In the genomic region with DNA sequence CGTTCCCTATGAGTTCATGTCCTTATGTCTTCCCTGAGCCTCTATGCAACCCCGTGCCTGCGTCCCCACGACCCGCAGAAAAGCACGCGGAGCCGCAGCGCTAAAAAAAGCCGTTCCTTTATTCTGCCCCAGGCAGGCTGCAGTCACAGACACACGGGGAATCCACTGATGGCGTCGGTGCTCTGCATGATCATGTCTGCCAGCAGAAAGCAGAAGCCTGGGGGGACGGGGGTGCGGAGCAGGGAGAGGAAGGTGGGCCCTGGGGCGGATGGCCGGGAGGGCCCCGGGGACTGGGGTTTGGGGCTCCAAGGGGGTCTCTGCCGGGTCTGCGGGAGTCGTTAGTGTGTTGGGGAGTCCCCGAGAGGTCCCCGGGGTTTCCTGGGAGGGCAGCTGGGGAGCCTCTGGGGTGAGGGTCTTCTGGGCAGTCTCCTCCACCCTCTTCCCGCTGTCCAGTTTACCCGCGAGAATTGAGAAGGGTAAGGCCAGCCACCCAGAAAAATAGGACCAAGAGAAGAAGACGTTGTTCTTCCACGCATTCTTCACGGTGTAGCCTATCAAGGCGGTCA, we compare ENCODE assay signal across 8 cellular contexts. TPM values are rescaled to one million over a fixed set of nuclear protein-coding genes. Genes with fewer than 3 reads are reported as not detected.
DNase-seq lines count a peak whose midpoint lies in the region; ATAC-seq and TF ChIP-seq lines count a peak whose summit lies in the region.

No MANE protein-coding gene starts in this region.

- H3K4me3 ChIP-seq in BE2C (ENCODE audit: low read depth, low read length), result peak overlapping the region; percentile 80
- H3K4me3 ChIP-seq in HCT116 (replicated peaks in 1 of 2; ENCODE audit: low read depth in 1 of 2, low read length in 2 of 2), result peak overlapping the region; percentile 78 to 94
- peak overlapping the region; percentile 68 for H3K4me3 ChIP-seq in SJCRH30
- peak overlapping the region; percentile 58 to 80 for H3K4me3 ChIP-seq in cardiac fibroblast (replicated peaks in 1 of 2; ENCODE audit: low read depth in 2 of 2, low read length in 2 of 2)
- H3K4me3 ChIP-seq in thyroid gland (replicated peaks in 1 of 3), result peak overlapping the region; percentile 9 to 87 (median 65)

- H2AFZ ChIP-seq in HCT116 (ENCODE audit: low read depth, low read length, poor library complexity, severe bottlenecking), result no peak overlapping the region

- no peaks in the 10 kb centered on the region for H4K20me1 ChIP-seq in HCT116 (ENCODE audit: insufficient read depth)

- intact Hi-C loops in HCT116 (cut with micrococcal nuclease), result loop anchor here (1.0 kb wide), 2 partner anchors 27 to 28 kb away; no protein-coding TSS in a partner anchor
- intact Hi-C loops in thyroid gland (cut with DNase I), result no loop called here

- peak overlapping the region; percentile 96 for H3K9ac ChIP-seq in HCT116 (ENCODE audit: low read length)

- RAD21 ChIA-PET in HCT116 (lab: Charles Lee; ENCODE audit: low non-redundant PET in 1 of 2, low total read pairs in 2 of 2, uncharacterized antibody in 2 of 2, unreplicated experiment in 2 of 2), result interaction anchor here in 1 of 2 experiments (1.0 kb wide), 1 partner anchor 27 kb away, joined by 4 read pairs; no protein-coding TSS in a partner anchor

- no peak for TF ChIP-seq RAD21 in HCT116 (IDR thresholded peaks at IDR 0.05; ENCODE audit: low read depth)

- peaks cover 2% of the 10 kb centered on the region; the same call in 1 of the 2 replicates for H3K4me1 ChIP-seq in BE2C
- H3K4me1 ChIP-seq in HCT116 (ENCODE audit: control insufficient read depth in 1 of 2, insufficient read depth in 2 of 2, low read length in 2 of 2), result peaks cover 35 to 50% of the 10 kb centered on the region in 2 experiments
- peaks cover 7% of the 10 kb centered on the region; the same call in 1 of the 2 replicates for H3K4me1 ChIP-seq in SJCRH30
- peaks cover 14 to 24% of the 10 kb centered on the region in 2 donors for H3K4me1 ChIP-seq in thyroid gland

- no peak for TF ChIP-seq CTCF in BE2C (IDR thresholded peaks at IDR 0.05; ENCODE audit: low read depth, low read length)
- no peak for TF ChIP-seq CTCF in HCT116 (IDR thresholded peaks at IDR 0.05 in 2 of 3, conservative IDR thresholded peaks at IDR 0.05 in 1 of 3; ENCODE audit: borderline replicate concordance in 1 of 3, insufficient read depth in 1 of 3, low read depth in 2 of 3, low read length in 2 of 3)
- TF ChIP-seq CTCF in cardiac fibroblast (IDR thresholded peaks at IDR 0.05; ENCODE audit: low read depth, low read length), result no peak
- TF ChIP-seq CTCF in thyroid gland (IDR thresholded peaks at IDR 0.05), result no peak

- CTCF ChIA-PET in HCT116 (lab: Charles Lee), result interaction anchor here (0.6 to 1.1 kb wide), 4 partner anchors 27 to 410 kb away, joined by 3 to 12 read pairs (median 3); no protein-coding TSS in a partner anchor

- H3K27me3 ChIP-seq in BE2C (no peaks in the 10 kb centered on the region), HCT116 (ENCODE audit: insufficient read depth, low read length) (no peaks in the 10 kb centered on the region), SJCRH30 (no peaks in the 10 kb centered on the region), thyroid gland (no peaks in the 10 kb centered on the region)

- no TSS peak for BruUV-seq in HCT116 (replicated peaks; lab: Mats Ljungman, UMichigan)

- ATAC-seq in HCT116 (peak; percentile 1; the same call in 1 of the 2 replicates), HG02678 (IDR thresholded peaks at IDR 0.05; ENCODE audit: unreplicated experiment) (no peak)

- DNase-seq in BE2C (peak; percentile 39), HCT116 (ENCODE audit: low read depth, low spot score) (no peak), SJCRH30 (no peak), cardiac fibroblast (ENCODE audit: low read depth in 2 of 2) (no peak), medulla oblongata (ENCODE audit: extremely low spot score) (peak; percentile 56), thyroid gland (peak in 1 of 2 donors; percentile 5), NCI-H1092 treated with DMSO at 0.1 percent for 48 hours (lab: John Stamatoyannopoulos, UW) (no peak)

- peak; percentile 26 for TF ChIP-seq POLR2A in HCT116 (IDR thresholded peaks at IDR 0.05; ENCODE audit: borderline replicate concordance, extremely low read depth, insufficient read depth, insufficient read length)
- TF ChIP-seq POLR2A in thyroid gland (IDR thresholded peaks at IDR 0.05), result peak; percentile 74 to 88

- H3K27ac ChIP-seq in HCT116 (ENCODE audit: low read depth, low read length) (peak overlapping the region; percentile 84), SJCRH30 (peak overlapping the region; percentile 99), thyroid gland (peak overlapping the region; percentile 58 to 90 (median 88))

- POLR2A ChIA-PET in HCT116 (lab: Charles Lee), result interaction anchor here (0.7 to 1.5 kb wide), 6 partner anchors 8 to 28 kb away, joined by 3 to 12 read pairs (median 5); a partner anchor contains a TSS

- H3K79me2 ChIP-seq in HCT116 (ENCODE audit: insufficient read depth, low read length), result peaks cover 41% of the 10 kb centered on the region

- H3K9me3 ChIP-seq in BE2C (no peaks in the 10 kb centered on the region), HCT116 (ENCODE audit: control insufficient read depth in 1 of 2, insufficient read depth in 1 of 2, low read depth in 1 of 2, low read length in 2 of 2) (no peaks in the 10 kb centered on the region), SJCRH30 (replicated peaks) (no peaks in the 10 kb centered on the region), thyroid gland (no peaks in the 10 kb centered on the region)

- no peaks in the 10 kb centered on the region for H3K9me2 ChIP-seq in HCT116 (ENCODE audit: insufficient read depth)

- 0% methylated on average over 13 to 29 of the region's 30 CpGs for WGBS in thyroid gland, 2 donors

- H3K36me3 ChIP-seq in BE2C (no peaks in the 10 kb centered on the region), HCT116 (ENCODE audit: control insufficient read depth in 1 of 2, insufficient read depth in 2 of 2, low read length in 2 of 2) (no peaks in the 10 kb centered on the region), SJCRH30 (no peaks in the 10 kb centered on the region), thyroid gland (no peaks in the 10 kb centered on the region)

- peak overlapping the region; percentile 88 for H3K4me2 ChIP-seq in HCT116 (ENCODE audit: low read length)

TF ChIP-seq in HCT116, 20 proteins besides CTCF, POLR2A, EP300 and RAD21 (continues in another document):
- TF ChIP-seq CEBPB (IDR thresholded peaks at IDR 0.05; ENCODE audit: low read depth), result no peak
- TF ChIP-seq, protein P1, sequence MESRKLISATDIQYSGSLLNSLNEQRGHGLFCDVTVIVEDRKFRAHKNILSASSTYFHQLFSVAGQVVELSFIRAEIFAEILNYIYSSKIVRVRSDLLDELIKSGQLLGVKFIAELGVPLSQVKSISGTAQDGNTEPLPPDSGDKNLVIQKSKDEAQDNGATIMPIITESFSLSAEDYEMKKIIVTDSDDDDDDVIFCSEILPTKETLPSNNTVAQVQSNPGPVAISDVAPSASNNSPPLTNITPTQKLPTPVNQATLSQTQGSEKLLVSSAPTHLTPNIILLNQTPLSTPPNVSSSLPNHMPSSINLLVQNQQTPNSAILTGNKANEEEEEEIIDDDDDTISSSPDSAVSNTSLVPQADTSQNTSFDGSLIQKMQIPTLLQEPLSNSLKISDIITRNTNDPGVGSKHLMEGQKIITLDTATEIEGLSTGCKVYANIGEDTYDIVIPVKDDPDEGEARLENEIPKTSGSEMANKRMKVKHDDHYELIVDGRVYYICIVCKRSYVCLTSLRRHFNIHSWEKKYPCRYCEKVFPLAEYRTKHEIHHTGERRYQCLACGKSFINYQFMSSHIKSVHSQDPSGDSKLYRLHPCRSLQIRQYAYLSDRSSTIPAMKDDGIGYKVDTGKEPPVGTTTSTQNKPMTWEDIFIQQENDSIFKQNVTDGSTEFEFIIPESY (IDR thresholded peaks at IDR 0.05; ENCODE audit: extremely low read depth, insufficient replicate concordance, low read length), result no peak
- TF ChIP-seq, protein P2, sequence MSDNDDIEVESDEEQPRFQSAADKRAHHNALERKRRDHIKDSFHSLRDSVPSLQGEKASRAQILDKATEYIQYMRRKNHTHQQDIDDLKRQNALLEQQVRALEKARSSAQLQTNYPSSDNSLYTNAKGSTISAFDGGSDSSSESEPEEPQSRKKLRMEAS (IDR thresholded peaks at IDR 0.05), result 0 out of 2 replicates have a peak, but pooled peaks have one; percentile 5
- TF ChIP-seq TCF7L2 (IDR thresholded peaks at IDR 0.05; ENCODE audit: borderline replicate concordance, extremely low read depth, insufficient read depth, insufficient read length), result no peak
- TF ChIP-seq EGR1 (IDR thresholded peaks at IDR 0.05; ENCODE audit: low read depth), result no peak
- peak; percentile 71; the same call in 1 of the 2 replicates for TF ChIP-seq SIN3A (IDR thresholded peaks at IDR 0.05; ENCODE audit: low read depth)
- no peak for TF ChIP-seq SRF (IDR thresholded peaks at IDR 0.05; ENCODE audit: low read depth)
- TF ChIP-seq JUND (IDR thresholded peaks at IDR 0.05), result no peak
- no peak for TF ChIP-seq EZH2phosphoT487 (IDR thresholded peaks at IDR 0.05; ENCODE audit: borderline replicate concordance)
- TF ChIP-seq SP1 (IDR thresholded peaks at IDR 0.05; ENCODE audit: low read depth), result no peak

RNA-seq across cellular contexts. Expression of a gene that starts 0.9 kb away (rescaled TPM):
- polyA plus RNA-seq in BE2C (2012; ENCODE audit: insufficient read depth, insufficient read length, low read depth), result 101 TPM
- total RNA-seq in HCT116 (2021; ENCODE audit: unreplicated experiment), result 140 TPM
- polyA plus RNA-seq in HCT116 (2012), result 194 and 238 TPM in 2 replicates
- total RNA-seq in SJCRH30 (2014; rRNA removed; shearing (Covaris generic)), result 14.3 and 18.6 TPM in 2 replicates
- 100 to 1,000 TPM in 2 of 4 donors, 10 to 100 TPM in 2; 73.1 to 177 (median 129) TPM for total RNA-seq in thyroid gland

RNA-seq across cellular contexts. Expression of a gene that starts 1.7 kb away (rescaled TPM):
- polyA plus RNA-seq in BE2C (2012; ENCODE audit: insufficient read depth, insufficient read length, low read depth), result 4.7 TPM
- total RNA-seq in HCT116 (2021; ENCODE audit: unreplicated experiment), result 1.8 TPM
- 1.3 and 2.0 TPM in 2 replicates for polyA plus RNA-seq in HCT116 (2012)
- total RNA-seq in SJCRH30 (2014; rRNA removed; shearing (Covaris generic)), result not detected in 2 replicates
- total RNA-seq in thyroid gland, result not detected

RNA-seq across cellular contexts. Expression of a gene that starts 5.4 kb away (rescaled TPM):
- 0.54 TPM for polyA plus RNA-seq in BE2C (2012; ENCODE audit: insufficient read depth, insufficient read length, low read depth)
- not detected for total RNA-seq in HCT116 (2021; ENCODE audit: unreplicated experiment)
- polyA plus RNA-seq in HCT116 (2012), result 0.10 TPM in 1 of 2 replicates, not detected in the other
- total RNA-seq in SJCRH30 (2014; rRNA removed; shearing (Covaris generic)), result not detected in 2 replicates
- 1 to 10 TPM in 1 of 4 donors, under 1 TPM in 1, not detected in 2; 0.54 to 2.2 TPM for total RNA-seq in thyroid gland

RNA-seq across cellular contexts. Expression of a gene that starts 20.7 kb away (rescaled TPM):
- polyA plus RNA-seq in BE2C (2012; ENCODE audit: insufficient read depth, insufficient read length, low read depth), result not detected
- not detected for total RNA-seq in HCT116 (2021; ENCODE audit: unreplicated experiment)
- not detected in 2 replicates for polyA plus RNA-seq in HCT116 (2012)
- total RNA-seq in SJCRH30 (2014; rRNA removed; shearing (Covaris generic)), result not detected in 2 replicates
- total RNA-seq in thyroid gland, result not detected

RNA-seq across cellular contexts. Expression of a gene that starts 23.3 kb away (rescaled TPM):
- polyA plus RNA-seq in BE2C (2012; ENCODE audit: insufficient read depth, insufficient read length, low read depth), result not detected
- total RNA-seq in HCT116 (2021; ENCODE audit: unreplicated experiment) (not detected), thyroid gland (under 1 TPM in 1 of 4 donors, not detected in 3; 0.40 TPM)
- polyA plus RNA-seq in HCT116 (2012), result not detected in 2 replicates
- total RNA-seq in SJCRH30 (2014; rRNA removed; shearing (Covaris generic)), result not detected in 2 replicates

Comparison
In these comparisons a context has a peak if more than half of its experiments do, and no peak if none do; other contexts are left out.
1. DNase-seq: peak in BE2C (single experiment) and medulla oblongata (single experiment); none in HCT116 (single experiment), SJCRH30 (0 of 2), cardiac fibroblast (0 of 2) and NCI-H1092 treated with DMSO at 0.1 percent for 48 hours (single experiment).
2. Peak in every context shown above with its lines, with median percentiles within 50 percentile points of each other: H3K4me3 ChIP-seq and H3K27ac ChIP-seq.